ENCODE assay signal across 1 cellular context in the genomic region with DNA sequence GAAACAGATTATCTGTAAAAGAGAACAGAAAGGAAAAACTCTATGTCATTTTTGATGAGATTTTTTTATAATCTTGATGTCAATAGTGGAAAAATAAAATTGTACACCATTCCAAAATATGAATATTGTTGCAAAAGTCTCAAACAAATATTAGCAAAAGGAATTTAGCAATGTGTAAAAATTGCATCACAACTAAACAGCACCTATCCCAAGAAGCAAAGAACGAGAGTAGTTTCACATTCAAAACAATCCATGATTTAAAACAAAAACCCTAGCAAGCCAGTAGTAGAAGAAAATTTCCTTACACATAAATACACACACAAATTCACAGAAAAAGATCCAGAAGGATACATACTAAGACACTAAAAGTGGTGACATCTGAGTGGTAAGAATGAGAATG.
A peak's percentile ranks its signal among the peaks of the same experiment; 100 is the strongest.
TF ChIP-seq lines count a peak whose summit lies in the region.

No MANE protein-coding gene starts in this region.

TF ChIP-seq in HepG2, 621 proteins besides CTCF, POLR2A, EP300 and RAD21:
- no peak for TF ChIP-seq GZF1 (CRISPR knock-in tag; IDR thresholded peaks at IDR 0.05)
- peak; percentile 61; the same call in 1 of the 2 replicates for TF ChIP-seq CEBPB (IDR thresholded peaks at IDR 0.05; ENCODE audit: borderline replicate concordance, low read depth, low read length)
- peak; percentile 34; the same call in 1 of the 2 replicates for TF ChIP-seq CEBPG (CRISPR knock-in tag; IDR thresholded peaks at IDR 0.05)
